Comparison of ENCODE assay signal across 14 cellular contexts in genomic region chr7:32670105-32670504, GRCh38.
DNase-seq lines count a peak whose midpoint lies in the region; ATAC-seq, FAIRE-seq and TF ChIP-seq lines count a peak whose summit lies in the region.
"Had no signal": no experiment of that assay in that cellular context is flagged by ENCODE, and none has a peak within 500 bp of the region (broad histone marks: within the 10 kb centered on the region; RNA-seq: fewer than 3 reads in every experiment).

No MANE protein-coding gene starts in this region.

- peak; percentile 35 for ATAC-seq in left lung

- no peaks in the 10 kb centered on the region for H3K27me3 Mint-ChIP-seq in astrocyte (ENCODE audit: low read depth, unreplicated experiment)
- H3K27me3 Mint-ChIP-seq in activated naive CD8-positive, alpha-beta T cell treated with anti-CD3 and anti-CD28 coated beads for 36 hours: peaks cover 3% of the 10 kb centered on the region
- peaks cover 2% of the 10 kb centered on the region for H3K27me3 Mint-ChIP-seq in activated naive CD4-positive, alpha-beta T cell treated with anti-CD3 and anti-CD28 coated beads for 36 hours (ENCODE audit: low read depth)

- H3K9me3 Mint-ChIP-seq in astrocyte (ENCODE audit: unreplicated experiment): no peaks in the 10 kb centered on the region
- peaks cover 2% of the 10 kb centered on the region for H3K9me3 Mint-ChIP-seq in activated naive CD8-positive, alpha-beta T cell treated with anti-CD3 and anti-CD28 coated beads for 36 hours
- no peaks in the 10 kb centered on the region for H3K9me3 Mint-ChIP-seq in activated naive CD4-positive, alpha-beta T cell treated with anti-CD3 and anti-CD28 coated beads for 36 hours

- H3K9ac ChIP-seq in astrocyte (ENCODE audit: low read length): peak overlapping the region; percentile 57
- H3K9ac ChIP-seq: parathyroid adenoma had no signal

- no peak overlapping the region for H2AFZ ChIP-seq in astrocyte (ENCODE audit: low read depth, low read length)
- H2AFZ ChIP-seq: parathyroid adenoma had no signal

- peaks cover 23% of the 10 kb centered on the region for H3K4me1 ChIP-seq in astrocyte (ENCODE audit: insufficient read depth, low read length)
- H3K4me1 ChIP-seq in left lung: peaks cover 0 to 5% of the 10 kb centered on the region in 2 donors
- H3K4me1 ChIP-seq: parathyroid adenoma had no signal

- FAIRE-seq in HTR-8/SVneo (lab: Jason Lieb, UNC): no peak
- FAIRE-seq in astrocyte (lab: Jason Lieb, UNC): no peak
- FAIRE-seq: D721Med had no signal

- no peak for TF ChIP-seq CTCF in AG10803 (conservative IDR thresholded peaks at IDR 0.05; ENCODE audit: low read length)
- TF ChIP-seq CTCF in astrocyte (IDR thresholded peaks at IDR 0.05; ENCODE audit: insufficient read depth, low read depth, low read length): no peak
- TF ChIP-seq CTCF in left lung (IDR thresholded peaks at IDR 0.05): no peak

- H3K27ac Mint-ChIP-seq in astrocyte (ENCODE audit: unreplicated experiment): peak overlapping the region; percentile 99
- no peak overlapping the region for H3K27ac Mint-ChIP-seq in activated naive CD8-positive, alpha-beta T cell treated with anti-CD3 and anti-CD28 coated beads for 36 hours
- no peak overlapping the region for H3K27ac Mint-ChIP-seq in activated naive CD4-positive, alpha-beta T cell treated with anti-CD3 and anti-CD28 coated beads for 36 hours

- H3K4me3 Mint-ChIP-seq in astrocyte (ENCODE audit: unreplicated experiment): peak overlapping the region; percentile 69
- H3K4me3 Mint-ChIP-seq in activated naive CD8-positive, alpha-beta T cell treated with anti-CD3 and anti-CD28 coated beads for 36 hours: no peak overlapping the region
- no peak overlapping the region for H3K4me3 Mint-ChIP-seq in activated naive CD4-positive, alpha-beta T cell treated with anti-CD3 and anti-CD28 coated beads for 36 hours

- H3K79me2 ChIP-seq in astrocyte (ENCODE audit: insufficient read depth, low read length): no peaks in the 10 kb centered on the region
- H3K79me2 ChIP-seq: parathyroid adenoma had no signal

- peaks cover 2% of the 10 kb centered on the region for H3K36me3 Mint-ChIP-seq in astrocyte (ENCODE audit: low read depth, unreplicated experiment)
- no peaks in the 10 kb centered on the region for H3K36me3 Mint-ChIP-seq in activated naive CD8-positive, alpha-beta T cell treated with anti-CD3 and anti-CD28 coated beads for 36 hours
- H3K36me3 Mint-ChIP-seq in activated naive CD4-positive, alpha-beta T cell treated with anti-CD3 and anti-CD28 coated beads for 36 hours (ENCODE audit: low read depth): no peaks in the 10 kb centered on the region

- H3K36me3 ChIP-seq in astrocyte (ENCODE audit: insufficient read depth, low read length) (no peaks in the 10 kb centered on the region), left lung (no peaks in the 10 kb centered on the region)
- H3K36me3 ChIP-seq: thoracic aorta had no signal

- no peaks in the 10 kb centered on the region for H4K20me1 ChIP-seq in astrocyte (ENCODE audit: insufficient read depth, low read length)

- intact Hi-C loops in left lung (cut with DNase I): no loop called here
- intact Hi-C loops in activated naive CD4-positive, alpha-beta T cell treated with anti-CD3 and anti-CD28 coated beads for 36 hours (cut with micrococcal nuclease): no loop called here

- H3K4me3 ChIP-seq in AG10803 (ENCODE audit: low read length) (no peak overlapping the region), astrocyte (ENCODE audit: insufficient read depth, low read depth, low read length) (peak overlapping the region; percentile 25), left lung (no peak overlapping the region)
- H3K4me3 ChIP-seq: thoracic aorta had no signal

- H3K27me3 ChIP-seq in astrocyte (ENCODE audit: insufficient read depth, low read length) (no peaks in the 10 kb centered on the region), left lung (no peaks in the 10 kb centered on the region)

- H3K27ac ChIP-seq in astrocyte (ENCODE audit: low read depth, low read length) (peak overlapping the region; percentile 76), left lung (peak overlapping the region in 1 of 2 donors; percentile 75)
- H3K27ac ChIP-seq: parathyroid adenoma, thoracic aorta had no signal

- H3K4me1 Mint-ChIP-seq in astrocyte (ENCODE audit: low read depth, unreplicated experiment): peaks cover 23% of the 10 kb centered on the region
- H3K4me1 Mint-ChIP-seq in activated naive CD8-positive, alpha-beta T cell treated with anti-CD3 and anti-CD28 coated beads for 36 hours: no peaks in the 10 kb centered on the region
- H3K4me1 Mint-ChIP-seq in activated naive CD4-positive, alpha-beta T cell treated with anti-CD3 and anti-CD28 coated beads for 36 hours (ENCODE audit: low read depth): no peaks in the 10 kb centered on the region

- peak overlapping the region; percentile 71 for H3K4me2 ChIP-seq in astrocyte (ENCODE audit: low read length)

- CTCF ChIA-PET in activated naive CD4-positive, alpha-beta T cell treated with anti-CD3 and anti-CD28 coated beads for 36 hours (lab: Charles Lee): no interaction called here

- H3K9me3 ChIP-seq in astrocyte (ENCODE audit: insufficient read depth, low read depth, low read length): no peaks in the 10 kb centered on the region
- H3K9me3 ChIP-seq in left lung: no peaks in the 10 kb centered on the region
- H3K9me3 ChIP-seq: thoracic aorta had no signal

- DNase-seq in AG10803 (ENCODE audit: low read depth): peak; percentile 42
- DNase-seq in HTR-8/SVneo (ENCODE audit: insufficient read length, low spot score): peak; percentile 48
- peak; percentile 67 for DNase-seq in astrocyte (ENCODE audit: low read depth)
- no peak for DNase-seq in left lung
- no peak for DNase-seq in activated naive CD8-positive, alpha-beta T cell treated with anti-CD3 and anti-CD28 coated beads for 36 hours
- DNase-seq in NK-92 treated with Interleukin-12 subunit alpha and Interleukin-12 subunit beta, amount 100 ng/mL, for 24 hours (lab: John Stamatoyannopoulos, UW): no peak
- DNase-seq in stimulated activated CD4-positive, alpha-beta T cell treated with anti-CD3 and anti-CD28 coated beads, Interleukin-1b, Interleukin-23, amount 100 ng/mL, for 48 hours: no peak
- no peak for DNase-seq in activated naive CD4-positive, alpha-beta T cell treated with anti-CD3 and anti-CD28 coated beads for 36 hours
- DNase-seq: activated CD4-positive, alpha-beta T cell treated with anti-CD3 and anti-CD28 coated beads, Interleukin-2, amount 50 U/mL, for 4 hours; effector CD8-positive, alpha-beta T cell; NCI-H2081 had no signal

Comparison
In these comparisons a context has a peak if more than half of its experiments do, and no peak if none do; other contexts are left out.
1. DNase-seq: peak in AG10803 (single experiment), HTR-8/SVneo (single experiment) and astrocyte (single experiment); none in left lung (0 of 2), activated naive CD8-positive, alpha-beta T cell treated with anti-CD3 and anti-CD28 coated beads for 36 hours (single experiment), NK-92 treated with Interleukin-12 subunit alpha and Interleukin-12 subunit beta, amount 100 ng/mL, for 24 hours (single experiment), stimulated activated CD4-positive, alpha-beta T cell treated with anti-CD3 and anti-CD28 coated beads, Interleukin-1b, Interleukin-23, amount 100 ng/mL, for 48 hours (single experiment) and activated naive CD4-positive, alpha-beta T cell treated with anti-CD3 and anti-CD28 coated beads for 36 hours (single experiment).